Comparison of ENCODE assay signal across 1 cellular context in the genomic region with DNA sequence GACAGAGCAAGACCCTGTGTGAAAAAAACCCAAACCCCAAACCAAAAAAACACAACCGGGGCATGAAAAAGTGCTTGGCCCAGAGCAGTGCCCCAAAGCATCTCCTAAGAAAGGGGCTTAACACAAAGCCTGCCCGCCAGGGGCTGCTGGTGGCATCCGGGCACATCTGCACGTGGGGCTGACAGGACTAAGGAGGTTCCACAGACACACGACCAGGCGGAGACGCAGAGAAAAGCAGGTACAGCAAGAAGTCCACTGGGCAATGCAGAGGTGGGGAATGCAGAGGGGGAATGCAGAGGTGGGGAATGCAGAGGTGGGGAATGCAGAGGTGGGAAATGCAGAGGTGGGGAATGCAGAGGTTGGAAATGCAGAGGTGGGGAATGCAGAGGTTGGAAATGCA.
TF ChIP-seq lines count a peak whose summit lies in the region.

No MANE protein-coding gene starts in this region.

TF ChIP-seq in GM12878, 131 proteins besides CTCF, POLR2A, EP300 and RAD21 (continued from another document):
- TF ChIP-seq, protein P1, sequence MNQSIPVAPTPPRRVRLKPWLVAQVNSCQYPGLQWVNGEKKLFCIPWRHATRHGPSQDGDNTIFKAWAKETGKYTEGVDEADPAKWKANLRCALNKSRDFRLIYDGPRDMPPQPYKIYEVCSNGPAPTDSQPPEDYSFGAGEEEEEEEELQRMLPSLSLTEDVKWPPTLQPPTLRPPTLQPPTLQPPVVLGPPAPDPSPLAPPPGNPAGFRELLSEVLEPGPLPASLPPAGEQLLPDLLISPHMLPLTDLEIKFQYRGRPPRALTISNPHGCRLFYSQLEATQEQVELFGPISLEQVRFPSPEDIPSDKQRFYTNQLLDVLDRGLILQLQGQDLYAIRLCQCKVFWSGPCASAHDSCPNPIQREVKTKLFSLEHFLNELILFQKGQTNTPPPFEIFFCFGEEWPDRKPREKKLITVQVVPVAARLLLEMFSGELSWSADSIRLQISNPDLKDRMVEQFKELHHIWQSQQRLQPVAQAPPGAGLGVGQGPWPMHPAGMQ (IDR thresholded peaks at IDR 0.05; ENCODE audit: borderline replicate concordance) = no peak
- TF ChIP-seq, protein P2, sequence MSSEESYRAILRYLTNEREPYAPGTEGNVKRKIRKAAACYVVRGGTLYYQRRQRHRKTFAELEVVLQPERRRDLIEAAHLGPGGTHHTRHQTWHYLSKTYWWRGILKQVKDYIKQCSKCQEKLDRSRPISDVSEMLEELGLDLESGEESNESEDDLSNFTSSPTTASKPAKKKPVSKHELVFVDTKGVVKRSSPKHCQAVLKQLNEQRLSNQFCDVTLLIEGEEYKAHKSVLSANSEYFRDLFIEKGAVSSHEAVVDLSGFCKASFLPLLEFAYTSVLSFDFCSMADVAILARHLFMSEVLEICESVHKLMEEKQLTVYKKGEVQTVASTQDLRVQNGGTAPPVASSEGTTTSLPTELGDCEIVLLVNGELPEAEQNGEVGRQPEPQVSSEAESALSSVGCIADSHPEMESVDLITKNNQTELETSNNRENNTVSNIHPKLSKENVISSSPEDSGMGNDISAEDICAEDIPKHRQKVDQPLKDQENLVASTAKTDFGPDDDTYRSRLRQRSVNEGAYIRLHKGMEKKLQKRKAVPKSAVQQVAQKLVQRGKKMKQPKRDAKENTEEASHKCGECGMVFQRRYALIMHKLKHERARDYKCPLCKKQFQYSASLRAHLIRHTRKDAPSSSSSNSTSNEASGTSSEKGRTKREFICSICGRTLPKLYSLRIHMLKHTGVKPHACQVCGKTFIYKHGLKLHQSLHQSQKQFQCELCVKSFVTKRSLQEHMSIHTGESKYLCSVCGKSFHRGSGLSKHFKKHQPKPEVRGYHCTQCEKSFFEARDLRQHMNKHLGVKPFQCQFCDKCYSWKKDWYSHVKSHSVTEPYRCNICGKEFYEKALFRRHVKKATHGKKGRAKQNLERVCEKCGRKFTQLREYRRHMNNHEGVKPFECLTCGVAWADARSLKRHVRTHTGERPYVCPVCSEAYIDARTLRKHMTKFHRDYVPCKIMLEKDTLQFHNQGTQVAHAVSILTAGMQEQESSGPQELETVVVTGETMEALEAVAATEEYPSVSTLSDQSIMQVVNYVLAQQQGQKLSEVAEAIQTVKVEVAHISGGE (CRISPR knock-in tag; IDR thresholded peaks at IDR 0.05) = no peak
- TF ChIP-seq RFX5 (IDR thresholded peaks at IDR 0.05; ENCODE audit: low read depth, low read length) (no peak), PML (IDR thresholded peaks at IDR 0.05; ENCODE audit: low read length) (no peak), MYB (IDR thresholded peaks at IDR 0.05; ENCODE audit: borderline replicate concordance, low read depth, low read length) (no peak), STAT3 (IDR thresholded peaks at IDR 0.05; ENCODE audit: low read depth, low read length) (no peak), ZNF592 (IDR thresholded peaks at IDR 0.05) (no peak), GATAD2B (conservative IDR thresholded peaks at IDR 0.05; ENCODE audit: low read depth) (no peak), CEBPB (IDR thresholded peaks at IDR 0.05; ENCODE audit: borderline replicate concordance in 1 of 2, low read depth in 2 of 2, low read length in 2 of 2) (no peak), FOS (IDR thresholded peaks at IDR 0.05; ENCODE audit: borderline replicate concordance, extremely low read depth, insufficient read length) (no peak), CREB1 (IDR thresholded peaks at IDR 0.05; ENCODE audit: low read depth) (no peak), ZBED1 (IDR thresholded peaks at IDR 0.05; ENCODE audit: borderline replicate concordance) (no peak), MTA2 (IDR thresholded peaks at IDR 0.05; ENCODE audit: low read depth) (no peak), RB1 (IDR thresholded peaks at IDR 0.05; ENCODE audit: borderline replicate concordance) (no peak), SRF (IDR thresholded peaks at IDR 0.05; ENCODE audit: low read depth in 2 of 2, low read length in 2 of 2) (no peak)
